ENCODE assay signal across 3 cellular contexts in the genomic region with DNA sequence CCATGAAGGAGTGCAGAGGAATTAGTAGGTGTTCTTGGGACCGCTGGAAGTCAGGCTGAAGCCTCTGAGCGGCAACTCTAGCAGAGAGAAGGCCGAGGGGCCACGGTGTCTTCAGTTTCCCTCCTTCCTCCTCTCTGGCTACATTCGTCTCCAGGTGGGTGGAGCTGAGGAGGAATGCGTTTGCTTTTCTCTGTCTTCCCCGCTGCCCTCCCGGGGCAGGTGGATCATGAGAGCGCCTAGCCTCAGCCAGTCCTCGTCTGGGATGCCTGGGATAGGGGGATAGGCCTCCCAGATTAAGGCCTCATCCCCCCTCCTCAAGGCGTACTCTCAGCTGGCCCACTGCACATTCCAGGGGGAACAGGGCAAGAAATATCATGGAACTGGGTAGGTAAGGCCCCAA.
TF ChIP-seq lines count a peak whose summit lies in the region.

No MANE protein-coding gene starts in this region.

TF ChIP-seq in GM23338, 12 proteins besides CTCF, POLR2A, EP300 and RAD21:
- TF ChIP-seq EZH2 (IDR thresholded peaks at IDR 0.05; ENCODE audit: low read depth, unreplicated experiment), result no peak
- no peak for TF ChIP-seq EZH2phosphoT487 (IDR thresholded peaks at IDR 0.05; ENCODE audit: unreplicated experiment)
- TF ChIP-seq ZNF114 (CRISPR knock-in tag; IDR thresholded peaks at IDR 0.05), result no peak
- TF ChIP-seq ZNF331 (CRISPR knock-in tag; IDR thresholded peaks at IDR 0.05; ENCODE audit: low read depth), result no peak
- TF ChIP-seq POLR2AphosphoS5 (IDR thresholded peaks at IDR 0.05; ENCODE audit: low read depth), result no peak
- TF ChIP-seq ZNF462 (CRISPR knock-in tag; IDR thresholded peaks at IDR 0.05), result no peak
- no peak for TF ChIP-seq NANOG (IDR thresholded peaks at IDR 0.05; ENCODE audit: borderline replicate concordance)

TF ChIP-seq in K562, 482 proteins besides CTCF, POLR2A, EP300 and RAD21:
- TF ChIP-seq, protein P1, sequence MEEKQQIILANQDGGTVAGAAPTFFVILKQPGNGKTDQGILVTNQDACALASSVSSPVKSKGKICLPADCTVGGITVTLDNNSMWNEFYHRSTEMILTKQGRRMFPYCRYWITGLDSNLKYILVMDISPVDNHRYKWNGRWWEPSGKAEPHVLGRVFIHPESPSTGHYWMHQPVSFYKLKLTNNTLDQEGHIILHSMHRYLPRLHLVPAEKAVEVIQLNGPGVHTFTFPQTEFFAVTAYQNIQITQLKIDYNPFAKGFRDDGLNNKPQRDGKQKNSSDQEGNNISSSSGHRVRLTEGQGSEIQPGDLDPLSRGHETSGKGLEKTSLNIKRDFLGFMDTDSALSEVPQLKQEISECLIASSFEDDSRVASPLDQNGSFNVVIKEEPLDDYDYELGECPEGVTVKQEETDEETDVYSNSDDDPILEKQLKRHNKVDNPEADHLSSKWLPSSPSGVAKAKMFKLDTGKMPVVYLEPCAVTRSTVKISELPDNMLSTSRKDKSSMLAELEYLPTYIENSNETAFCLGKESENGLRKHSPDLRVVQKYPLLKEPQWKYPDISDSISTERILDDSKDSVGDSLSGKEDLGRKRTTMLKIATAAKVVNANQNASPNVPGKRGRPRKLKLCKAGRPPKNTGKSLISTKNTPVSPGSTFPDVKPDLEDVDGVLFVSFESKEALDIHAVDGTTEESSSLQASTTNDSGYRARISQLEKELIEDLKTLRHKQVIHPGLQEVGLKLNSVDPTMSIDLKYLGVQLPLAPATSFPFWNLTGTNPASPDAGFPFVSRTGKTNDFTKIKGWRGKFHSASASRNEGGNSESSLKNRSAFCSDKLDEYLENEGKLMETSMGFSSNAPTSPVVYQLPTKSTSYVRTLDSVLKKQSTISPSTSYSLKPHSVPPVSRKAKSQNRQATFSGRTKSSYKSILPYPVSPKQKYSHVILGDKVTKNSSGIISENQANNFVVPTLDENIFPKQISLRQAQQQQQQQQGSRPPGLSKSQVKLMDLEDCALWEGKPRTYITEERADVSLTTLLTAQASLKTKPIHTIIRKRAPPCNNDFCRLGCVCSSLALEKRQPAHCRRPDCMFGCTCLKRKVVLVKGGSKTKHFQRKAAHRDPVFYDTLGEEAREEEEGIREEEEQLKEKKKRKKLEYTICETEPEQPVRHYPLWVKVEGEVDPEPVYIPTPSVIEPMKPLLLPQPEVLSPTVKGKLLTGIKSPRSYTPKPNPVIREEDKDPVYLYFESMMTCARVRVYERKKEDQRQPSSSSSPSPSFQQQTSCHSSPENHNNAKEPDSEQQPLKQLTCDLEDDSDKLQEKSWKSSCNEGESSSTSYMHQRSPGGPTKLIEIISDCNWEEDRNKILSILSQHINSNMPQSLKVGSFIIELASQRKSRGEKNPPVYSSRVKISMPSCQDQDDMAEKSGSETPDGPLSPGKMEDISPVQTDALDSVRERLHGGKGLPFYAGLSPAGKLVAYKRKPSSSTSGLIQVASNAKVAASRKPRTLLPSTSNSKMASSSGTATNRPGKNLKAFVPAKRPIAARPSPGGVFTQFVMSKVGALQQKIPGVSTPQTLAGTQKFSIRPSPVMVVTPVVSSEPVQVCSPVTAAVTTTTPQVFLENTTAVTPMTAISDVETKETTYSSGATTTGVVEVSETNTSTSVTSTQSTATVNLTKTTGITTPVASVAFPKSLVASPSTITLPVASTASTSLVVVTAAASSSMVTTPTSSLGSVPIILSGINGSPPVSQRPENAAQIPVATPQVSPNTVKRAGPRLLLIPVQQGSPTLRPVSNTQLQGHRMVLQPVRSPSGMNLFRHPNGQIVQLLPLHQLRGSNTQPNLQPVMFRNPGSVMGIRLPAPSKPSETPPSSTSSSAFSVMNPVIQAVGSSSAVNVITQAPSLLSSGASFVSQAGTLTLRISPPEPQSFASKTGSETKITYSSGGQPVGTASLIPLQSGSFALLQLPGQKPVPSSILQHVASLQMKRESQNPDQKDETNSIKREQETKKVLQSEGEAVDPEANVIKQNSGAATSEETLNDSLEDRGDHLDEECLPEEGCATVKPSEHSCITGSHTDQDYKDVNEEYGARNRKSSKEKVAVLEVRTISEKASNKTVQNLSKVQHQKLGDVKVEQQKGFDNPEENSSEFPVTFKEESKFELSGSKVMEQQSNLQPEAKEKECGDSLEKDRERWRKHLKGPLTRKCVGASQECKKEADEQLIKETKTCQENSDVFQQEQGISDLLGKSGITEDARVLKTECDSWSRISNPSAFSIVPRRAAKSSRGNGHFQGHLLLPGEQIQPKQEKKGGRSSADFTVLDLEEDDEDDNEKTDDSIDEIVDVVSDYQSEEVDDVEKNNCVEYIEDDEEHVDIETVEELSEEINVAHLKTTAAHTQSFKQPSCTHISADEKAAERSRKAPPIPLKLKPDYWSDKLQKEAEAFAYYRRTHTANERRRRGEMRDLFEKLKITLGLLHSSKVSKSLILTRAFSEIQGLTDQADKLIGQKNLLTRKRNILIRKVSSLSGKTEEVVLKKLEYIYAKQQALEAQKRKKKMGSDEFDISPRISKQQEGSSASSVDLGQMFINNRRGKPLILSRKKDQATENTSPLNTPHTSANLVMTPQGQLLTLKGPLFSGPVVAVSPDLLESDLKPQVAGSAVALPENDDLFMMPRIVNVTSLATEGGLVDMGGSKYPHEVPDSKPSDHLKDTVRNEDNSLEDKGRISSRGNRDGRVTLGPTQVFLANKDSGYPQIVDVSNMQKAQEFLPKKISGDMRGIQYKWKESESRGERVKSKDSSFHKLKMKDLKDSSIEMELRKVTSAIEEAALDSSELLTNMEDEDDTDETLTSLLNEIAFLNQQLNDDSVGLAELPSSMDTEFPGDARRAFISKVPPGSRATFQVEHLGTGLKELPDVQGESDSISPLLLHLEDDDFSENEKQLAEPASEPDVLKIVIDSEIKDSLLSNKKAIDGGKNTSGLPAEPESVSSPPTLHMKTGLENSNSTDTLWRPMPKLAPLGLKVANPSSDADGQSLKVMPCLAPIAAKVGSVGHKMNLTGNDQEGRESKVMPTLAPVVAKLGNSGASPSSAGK (IDR thresholded peaks at IDR 0.05), result no peak
- TF ChIP-seq, protein P2, sequence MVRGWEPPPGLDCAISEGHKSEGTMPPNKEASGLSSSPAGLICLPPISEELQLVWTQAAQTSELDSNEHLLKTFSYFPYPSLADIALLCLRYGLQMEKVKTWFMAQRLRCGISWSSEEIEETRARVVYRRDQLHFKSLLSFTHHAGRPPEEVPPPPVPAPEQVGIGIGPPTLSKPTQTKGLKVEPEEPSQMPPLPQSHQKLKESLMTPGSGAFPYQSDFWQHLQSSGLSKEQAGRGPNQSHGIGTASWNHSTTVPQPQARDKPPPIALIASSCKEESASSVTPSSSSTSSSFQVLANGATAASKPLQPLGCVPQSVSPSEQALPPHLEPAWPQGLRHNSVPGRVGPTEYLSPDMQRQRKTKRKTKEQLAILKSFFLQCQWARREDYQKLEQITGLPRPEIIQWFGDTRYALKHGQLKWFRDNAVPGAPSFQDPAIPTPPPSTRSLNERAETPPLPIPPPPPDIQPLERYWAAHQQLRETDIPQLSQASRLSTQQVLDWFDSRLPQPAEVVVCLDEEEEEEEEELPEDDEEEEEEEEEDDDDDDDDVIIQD (CRISPR knock-in tag; IDR thresholded peaks at IDR 0.05), result 0 out of 2 replicates have a peak, but pooled peaks have one; percentile 31
- TF ChIP-seq NR2C1 (IDR thresholded peaks at IDR 0.05) (no peak), NR2C1 (tag; IDR thresholded peaks at IDR 0.05) (no peak)

TF ChIP-seq in liver, 16 proteins besides CTCF, POLR2A, EP300 and RAD21:
- TF ChIP-seq, protein P3, sequence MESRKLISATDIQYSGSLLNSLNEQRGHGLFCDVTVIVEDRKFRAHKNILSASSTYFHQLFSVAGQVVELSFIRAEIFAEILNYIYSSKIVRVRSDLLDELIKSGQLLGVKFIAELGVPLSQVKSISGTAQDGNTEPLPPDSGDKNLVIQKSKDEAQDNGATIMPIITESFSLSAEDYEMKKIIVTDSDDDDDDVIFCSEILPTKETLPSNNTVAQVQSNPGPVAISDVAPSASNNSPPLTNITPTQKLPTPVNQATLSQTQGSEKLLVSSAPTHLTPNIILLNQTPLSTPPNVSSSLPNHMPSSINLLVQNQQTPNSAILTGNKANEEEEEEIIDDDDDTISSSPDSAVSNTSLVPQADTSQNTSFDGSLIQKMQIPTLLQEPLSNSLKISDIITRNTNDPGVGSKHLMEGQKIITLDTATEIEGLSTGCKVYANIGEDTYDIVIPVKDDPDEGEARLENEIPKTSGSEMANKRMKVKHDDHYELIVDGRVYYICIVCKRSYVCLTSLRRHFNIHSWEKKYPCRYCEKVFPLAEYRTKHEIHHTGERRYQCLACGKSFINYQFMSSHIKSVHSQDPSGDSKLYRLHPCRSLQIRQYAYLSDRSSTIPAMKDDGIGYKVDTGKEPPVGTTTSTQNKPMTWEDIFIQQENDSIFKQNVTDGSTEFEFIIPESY (IDR thresholded peaks at IDR 0.05), result no peak
- no peak for TF ChIP-seq FOXA1 (IDR thresholded peaks at IDR 0.05)
